10 cellular contexts compared by ENCODE assay signal in the genomic region with DNA sequence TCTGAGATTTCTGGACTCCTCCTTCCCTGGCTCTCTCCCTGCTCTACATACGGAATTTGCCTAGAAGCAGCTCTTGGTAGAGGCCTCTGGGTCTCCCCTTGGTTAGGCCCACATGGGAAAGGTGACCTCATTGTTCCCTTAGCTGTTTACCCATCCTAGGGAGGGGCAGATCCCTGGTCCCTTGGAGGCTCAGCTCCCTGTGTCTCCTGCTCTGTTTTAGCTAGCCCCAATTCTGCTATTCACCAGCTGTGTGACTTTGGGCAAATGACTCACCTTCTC. TPM values are rescaled to one million over a fixed set of nuclear protein-coding genes. Genes with fewer than 3 reads are reported as not detected.
DNase-seq lines count a peak whose midpoint lies in the region; TF ChIP-seq lines count a peak whose summit lies in the region.
"Had no signal": no experiment of that assay in that cellular context is flagged by ENCODE, and none has a peak within 500 bp of the region (broad histone marks: within the 10 kb centered on the region; RNA-seq: fewer than 3 reads in every experiment).

No MANE protein-coding gene starts in this region.

- H3K36me3 ChIP-seq in hepatocyte (replicated peaks; ENCODE audit: insufficient read depth, low read depth), result no peaks in the 10 kb centered on the region
- H3K36me3 ChIP-seq in tibial artery, result no peaks in the 10 kb centered on the region

- no peak overlapping the region for H2AFZ ChIP-seq in hepatocyte

- H4K20me1 ChIP-seq in hepatocyte (ENCODE audit: insufficient read depth, poor library complexity, severe bottlenecking), result no peaks in the 10 kb centered on the region

- H3K27ac ChIP-seq in hepatocyte, result peak overlapping the region; percentile 63
- peak overlapping the region; percentile 30 to 54 for H3K27ac ChIP-seq in tibial artery
- no peak overlapping the region for H3K27ac ChIP-seq in caudate nucleus (ENCODE audit: low read depth, low read length)

- H3K27me3 ChIP-seq in hepatocyte (peaks cover 28% of the 10 kb centered on the region), tibial artery (no peaks in the 10 kb centered on the region)

- no peak overlapping the region for H3K4me2 ChIP-seq in hepatocyte

- no peaks in the 10 kb centered on the region for H3K9me3 ChIP-seq in hepatocyte (ENCODE audit: low read depth)
- H3K9me3 ChIP-seq in tibial artery, result no peaks in the 10 kb centered on the region

- no peak overlapping the region for H3K4me3 ChIP-seq in hepatocyte
- no peak overlapping the region for H3K4me3 ChIP-seq in tibial artery

- intact Hi-C loops in tibial artery (cut with DNase I; ENCODE audit: low total_unique reads), result loop anchor here (10.0 kb wide), 1 partner anchor 46 kb away; no protein-coding TSS in a partner anchor

- H3K9me2 ChIP-seq in hepatocyte (replicated peaks; ENCODE audit: insufficient read depth), result no peaks in the 10 kb centered on the region

- 64% methylated on average over 1 of the region's 1 CpG for WGBS in hepatocyte (ENCODE audit: low lambda C conversion rate, missing lambda C conversion rate)

- no peaks in the 10 kb centered on the region for H3K79me2 ChIP-seq in hepatocyte

- peak; percentile 49 for DNase-seq in GOT3 (lab: John Stamatoyannopoulos, UW)
- peak; percentile 91 for DNase-seq in T1000 (lab: John Stamatoyannopoulos, UW)
- DNase-seq in hepatocyte (ENCODE audit: low spot score), result no peak
- no peak for DNase-seq in tibial artery
- no peak for DNase-seq in activated CD4-positive, alpha-beta T cell treated with anti-CD3 and anti-CD28 coated beads, Interleukin-2, amount 50 U/mL, for 4 hours
- no peak for DNase-seq in NCI-H187 (lab: John Stamatoyannopoulos, UW)
- DNase-seq in caudate nucleus (lab: John Stamatoyannopoulos, UW), result no peak
- no peak for DNase-seq in germinal center (ENCODE audit: low spot score)
- DNase-seq: NCI-H1694, nephron progenitor cell had no signal

- TF ChIP-seq CTCF in hepatocyte (IDR thresholded peaks at IDR 0.05; ENCODE audit: poor library complexity) (no peak), tibial artery (IDR thresholded peaks at IDR 0.05) (no peak)

- H3K4me1 ChIP-seq in hepatocyte (ENCODE audit: insufficient read depth) (peaks cover 62% of the 10 kb centered on the region), tibial artery (peaks cover 0 to 78% (median 61%) of the 10 kb centered on the region in 4 donors)

RNA-seq across cellular contexts. Expression of gene ABCC3, which starts 3.8 kb away (rescaled TPM):
- 12.6 and 18.1 TPM in 2 replicates for total RNA-seq in hepatocyte
- 16.9 and 19.2 TPM in 2 replicates for polyA plus RNA-seq in hepatocyte

Comparison
In these comparisons a context has a peak if more than half of its experiments do, and no peak if none do; other contexts are left out.
1. DNase-seq: peak in GOT3 (single experiment) and T1000 (single experiment); none in hepatocyte (single experiment), tibial artery (0 of 2), activated CD4-positive, alpha-beta T cell treated with anti-CD3 and anti-CD28 coated beads, Interleukin-2, amount 50 U/mL, for 4 hours (0 of 2), NCI-H187 (0 of 2), caudate nucleus (0 of 61) and germinal center (single experiment).